In the genomic region with DNA sequence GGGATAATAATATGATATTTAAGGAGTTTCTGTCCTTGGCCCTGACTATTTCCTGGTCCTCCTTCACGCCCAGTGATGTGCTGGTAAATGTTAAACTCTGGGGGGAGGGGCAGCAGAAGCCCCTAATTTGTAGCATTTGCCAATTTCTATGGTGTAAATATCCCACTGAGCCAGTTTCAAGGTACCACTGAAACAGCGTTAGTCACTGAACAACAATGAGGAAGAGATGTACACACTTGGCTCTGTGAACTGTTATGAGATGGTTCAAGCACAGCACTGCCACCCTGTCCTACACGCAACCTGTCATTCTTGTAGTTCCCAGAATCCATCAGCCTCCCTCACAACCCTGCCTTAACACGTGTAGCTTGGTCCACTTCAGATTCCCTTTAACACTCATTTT, we compare ENCODE assay signal across 30 cellular contexts. TPM values are rescaled to one million over a fixed set of nuclear protein-coding genes. Genes with fewer than 3 reads are reported as not detected.
DNase-seq lines count a peak whose midpoint lies in the region; ATAC-seq and TF ChIP-seq lines count a peak whose summit lies in the region.
"Had no signal": no experiment of that assay in that cellular context is flagged by ENCODE, and none has a peak within 500 bp of the region (broad histone marks: within the 10 kb centered on the region; RNA-seq: fewer than 3 reads in every experiment).

No MANE protein-coding gene starts in this region.

- TF ChIP-seq CTCF in IMR-90 (conservative IDR thresholded peaks at IDR 0.05; ENCODE audit: low read depth, low read length) (no peak), epithelial cell of esophagus (IDR thresholded peaks at IDR 0.05; ENCODE audit: insufficient read depth, low read depth, low read length, missing control alignments) (no peak), neural crest cell (conservative IDR thresholded peaks at IDR 0.05) (no peak)

- H2BK20ac ChIP-seq in IMR-90 (ENCODE audit: low read depth, low read length): no peak overlapping the region; the same call in 1 of the 2 replicates

- H2AK5ac ChIP-seq in IMR-90 (ENCODE audit: low read depth, low read length): peak overlapping the region; percentile 27; the same call in 1 of the 2 replicates

- no peak overlapping the region for H3K56ac ChIP-seq in IMR-90 (ENCODE audit: extremely low read depth, insufficient read depth, low read length)

- H3K36me3 Mint-ChIP-seq in neural crest cell (ENCODE audit: low read depth): no peaks in the 10 kb centered on the region
- H3K36me3 Mint-ChIP-seq in CD4-positive, alpha-beta memory T cell: no peaks in the 10 kb centered on the region
- H3K36me3 Mint-ChIP-seq: CD4-positive, CD25-positive, alpha-beta regulatory T cell had no signal

- H3K23ac ChIP-seq in IMR-90 (ENCODE audit: low read depth, low read length): no peak overlapping the region

- no peaks in the 10 kb centered on the region for H3K4me1 Mint-ChIP-seq in neural crest cell
- no peaks in the 10 kb centered on the region for H3K4me1 Mint-ChIP-seq in CD4-positive, alpha-beta memory T cell
- H3K4me1 Mint-ChIP-seq: activated CD4-positive, alpha-beta T cell treated with anti-CD3 and anti-CD28 coated beads for 36 hours; CD4-positive, CD25-positive, alpha-beta regulatory T cell had no signal

- in situ Hi-C loops in IMR-90 (cut with MboI; ENCODE audit: low sequenced_read_pairs): no loop called here

- H3K79me1 ChIP-seq in IMR-90 (ENCODE audit: low read depth in 1 of 2, low read length in 2 of 2): peaks cover 12 to 24% of the 10 kb centered on the region in 2 experiments; a peak in 3 of 4 replicates

- peaks cover 7% of the 10 kb centered on the region for H3K4me1 ChIP-seq in IMR-90 (ENCODE audit: control insufficient read depth, insufficient read depth, low read length)
- no peaks in the 10 kb centered on the region for H3K4me1 ChIP-seq in CD4-positive, alpha-beta memory T cell (ENCODE audit: insufficient read depth, low read length)
- H3K4me1 ChIP-seq: Peyer's patch had no signal

- no peak for TF ChIP-seq RAD21 in IMR-90 (IDR thresholded peaks at IDR 0.05; ENCODE audit: low read length)

- no peaks in the 10 kb centered on the region for H3K27me3 Mint-ChIP-seq in neural crest cell (ENCODE audit: low read depth)
- peaks cover 2 to 6% of the 10 kb centered on the region in 2 donors for H3K27me3 Mint-ChIP-seq in CD4-positive, alpha-beta memory T cell

- no peak overlapping the region for H3K4me3 Mint-ChIP-seq in neural crest cell
- H3K4me3 Mint-ChIP-seq in CD4-positive, alpha-beta memory T cell: no peak overlapping the region
- H3K4me3 Mint-ChIP-seq: activated CD4-positive, alpha-beta T cell treated with anti-CD3 and anti-CD28 coated beads for 36 hours; activated CD8-positive, alpha-beta T cell treated with anti-CD3 and anti-CD28 coated beads for 36 hours; activated naive CD4-positive, alpha-beta T cell treated with anti-CD3 and anti-CD28 coated beads for 36 hours; CD4-positive, CD25-positive, alpha-beta regulatory T cell; dendritic cell treated with granulocyte-macrophage colony-stimulating factor and Interleukin-4, amounts not matched to agents 40 ng/mL and 50 ng/mL, for 4 days; H9; nephron had no signal

- H3K9me1 ChIP-seq in IMR-90 (ENCODE audit: insufficient read depth, low read length): peaks cover 10% of the 10 kb centered on the region

- H2AFZ ChIP-seq in IMR-90 (replicated peaks; ENCODE audit: low read length, poor library complexity): no peak overlapping the region

- no peak overlapping the region; the same call in 1 of the 2 replicates for H4K5ac ChIP-seq in IMR-90 (ENCODE audit: low read depth, low read length)

- H3K9ac ChIP-seq in IMR-90 (ENCODE audit: low read depth, low read length): no peak overlapping the region

- no peak for TF ChIP-seq POLR2A in IMR-90 (IDR thresholded peaks at IDR 0.05; ENCODE audit: low read depth, low read length)

- H3K27ac Mint-ChIP-seq in neural crest cell (ENCODE audit: unreplicated experiment): peak overlapping the region; percentile 76
- H3K27ac Mint-ChIP-seq in CD4-positive, alpha-beta memory T cell: no peak overlapping the region
- H3K27ac Mint-ChIP-seq: activated CD4-positive, alpha-beta T cell treated with anti-CD3 and anti-CD28 coated beads for 36 hours; activated CD8-positive, alpha-beta T cell treated with anti-CD3 and anti-CD28 coated beads for 36 hours; activated naive CD4-positive, alpha-beta T cell treated with anti-CD3 and anti-CD28 coated beads for 36 hours; CD4-positive, CD25-positive, alpha-beta regulatory T cell; dendritic cell treated with granulocyte-macrophage colony-stimulating factor and Interleukin-4, amounts not matched to agents 40 ng/mL and 50 ng/mL, for 4 days; H9 had no signal

- H3K27ac ChIP-seq in IMR-90 (ENCODE audit: insufficient read depth, low read length): no peak overlapping the region
- H3K27ac ChIP-seq in CD4-positive, alpha-beta memory T cell (ENCODE audit: low read depth, low read length): no peak overlapping the region
- H3K27ac ChIP-seq: Peyer's patch, right atrium auricular region, thoracic aorta had no signal

- H4K91ac ChIP-seq in IMR-90 (ENCODE audit: insufficient read depth, low read depth, low read length): no peak overlapping the region

- no TSS peak for BruUV-seq in IMR-90 (replicated peaks; lab: Mats Ljungman, UMichigan)

- no peak overlapping the region; the same call in 1 of the 2 replicates for H3K14ac ChIP-seq in IMR-90 (replicated peaks; ENCODE audit: low read depth, low read length)

- dilution Hi-C loops in IMR-90 (cut with HindIII; ENCODE audit: low sequenced_read_pairs, unreplicated experiment): no loop called here

- no peaks in the 10 kb centered on the region for H3K27me3 ChIP-seq in IMR-90 (ENCODE audit: control insufficient read depth, insufficient read depth, low read length)
- H3K27me3 ChIP-seq in CD4-positive, alpha-beta memory T cell (ENCODE audit: insufficient read depth, low read length): no peaks in the 10 kb centered on the region
- H3K27me3 ChIP-seq: gastrocnemius medialis, pancreas, Peyer's patch, right atrium auricular region had no signal

- H4K8ac ChIP-seq in IMR-90 (ENCODE audit: low read depth in 2 of 2, low read length in 2 of 2): no peak overlapping the region

- H3K4me2 ChIP-seq in IMR-90 (ENCODE audit: low read depth, low read length): no peak overlapping the region

- H3K4ac ChIP-seq in IMR-90 (ENCODE audit: low read depth, low read length): 0 out of 2 replicates have a peak overlapping the region, but pooled peaks have one; percentile 12

- H2BK15ac ChIP-seq in IMR-90 (ENCODE audit: low read depth, low read length): no peak overlapping the region; the same call in 2 of the 3 replicates

- H2BK5ac ChIP-seq in IMR-90 (ENCODE audit: low read depth, low read length, poor library complexity, severe bottlenecking): no peak overlapping the region

- intact Hi-C loops in IMR-90 (cut with micrococcal nuclease): loop anchor here (1.0 kb wide), 1 partner anchor 11 kb away; no protein-coding TSS in a partner anchor
- intact Hi-C loops in CD4-positive, alpha-beta memory T cell (cut with micrococcal nuclease): no loop called here

- H2BK120ac ChIP-seq in IMR-90 (ENCODE audit: low read depth, low read length): no peak overlapping the region

- no peak overlapping the region for H2AK9ac ChIP-seq in IMR-90 (replicated peaks; ENCODE audit: low read depth, low read length, poor library complexity)

- H3K36me3 ChIP-seq in IMR-90 (ENCODE audit: control insufficient read depth, insufficient read depth, low read length): no peaks in the 10 kb centered on the region
- H3K36me3 ChIP-seq in CD4-positive, alpha-beta memory T cell (ENCODE audit: insufficient read depth, low read length): no peaks in the 10 kb centered on the region
- H3K36me3 ChIP-seq: esophagus squamous epithelium, gastrocnemius medialis, pancreas, Peyer's patch, right atrium auricular region, thoracic aorta had no signal

- H4K20me1 ChIP-seq in IMR-90 (ENCODE audit: insufficient read depth, low read length): no peaks in the 10 kb centered on the region

- peaks cover 6% of the 10 kb centered on the region for H3K9me3 Mint-ChIP-seq in neural crest cell
- H3K9me3 Mint-ChIP-seq in CD4-positive, alpha-beta memory T cell: no peaks in the 10 kb centered on the region
- H3K9me3 Mint-ChIP-seq: activated CD8-positive, alpha-beta T cell treated with anti-CD3 and anti-CD28 coated beads for 36 hours; activated naive CD4-positive, alpha-beta T cell treated with anti-CD3 and anti-CD28 coated beads for 36 hours; CD4-positive, CD25-positive, alpha-beta regulatory T cell; dendritic cell treated with granulocyte-macrophage colony-stimulating factor and Interleukin-4, amounts not matched to agents 40 ng/mL and 50 ng/mL, for 4 days; H9; nephron had no signal

- CTCF ChIA-PET in IMR-90 (lab: Yijun Ruan, JAX): no interaction called here
- CTCF ChIA-PET in CD4-positive, alpha-beta memory T cell (lab: Charles Lee; ENCODE audit: partially characterized antibody): no interaction called here

- 90% methylated on average over 2 of the region's 4 CpGs; no CpG with 5 or more reads in 1 of the 2 experiments for WGBS in IMR-90 (ENCODE audit: extremely low coverage in 2 of 2, insufficient read length in 1 of 2), 2 experiments

- DNase-seq in NCI-H1417 (lab: John Stamatoyannopoulos, UW) (peak in 2 of 3 experiments; percentile 27 to 74), NCI-H1417 treated with DMSO at 0.1 percent for 48 hours (lab: John Stamatoyannopoulos, UW) (no peak), IMR-90 (no peak), epithelial cell of esophagus (ENCODE audit: low read depth) (peak; percentile 48), neural crest cell (ENCODE audit: low read depth, low spot score) (no peak), NK-92 (lab: John Stamatoyannopoulos, UW; ENCODE audit: unreplicated experiment) (no peak)
- DNase-seq in CD4-positive, alpha-beta memory T cell: no peak
- DNase-seq: activated CD4-positive, alpha-beta T cell treated with anti-CD3 and anti-CD28 coated beads for 36 hours; activated CD8-positive, alpha-beta memory T cell treated with anti-CD3 and anti-CD28 coated beads, Interleukin-2, amount 50 U/mL, for 48 hours; activated CD8-positive, alpha-beta T cell treated with anti-CD3 and anti-CD28 coated beads for 36 hours; activated naive CD4-positive, alpha-beta T cell treated with anti-CD3 and anti-CD28 coated beads for 36 hours; CD4-positive, CD25-positive, alpha-beta regulatory T cell; esophagus squamous epithelium; gastrocnemius medialis; H9; Kasumi-1; NCI-H1694; NCI-H2171; NCI-H510A; pancreas; Peyer's patch; SIG-M5; stimulated activated CD4-positive, alpha-beta T cell treated with anti-CD3 and anti-CD28 coated beads, Interleukin-1b, Interleukin-23, amount 100 ng/mL, for 48 hours; stimulated activated naive CD4-positive, alpha-beta T cell treated with Interleukin-2 at 50 U/mL for 16 hours; T-helper 9 cell had no signal

- POLR2A ChIA-PET in IMR-90 (lab: Charles Lee; ENCODE audit: unreplicated experiment): no interaction called here
- POLR2A ChIA-PET in CD4-positive, alpha-beta memory T cell (lab: Charles Lee; ENCODE audit: partially characterized antibody): no interaction called here

- H3K4me3 ChIP-seq in IMR-90 (ENCODE audit: insufficient read depth, low read depth, low read length): no peak overlapping the region
- no peak overlapping the region for H3K4me3 ChIP-seq in epithelial cell of esophagus (ENCODE audit: low read length)
- H3K4me3 ChIP-seq in CD4-positive, alpha-beta memory T cell (ENCODE audit: low read length in 2 of 2): no peak overlapping the region
- H3K4me3 ChIP-seq: esophagus squamous epithelium, gastrocnemius medialis, Peyer's patch, right atrium auricular region, thoracic aorta had no signal

- H3K18ac ChIP-seq in IMR-90 (ENCODE audit: low read depth, low read length): no peak overlapping the region

- H3K9me3 ChIP-seq in IMR-90 (ENCODE audit: control insufficient read depth, insufficient read depth, low read length): no peaks in the 10 kb centered on the region
- H3K9me3 ChIP-seq in CD4-positive, alpha-beta memory T cell (ENCODE audit: control insufficient read depth in 1 of 2, low read length in 2 of 2): no peaks in the 10 kb centered on the region
- H3K9me3 ChIP-seq: esophagus squamous epithelium, gastrocnemius medialis, pancreas, Peyer's patch, right atrium auricular region, thoracic aorta had no signal

- ATAC-seq in IMR-90 (ENCODE audit: low read depth): no peak
- no peak for ATAC-seq in GM18519 (IDR thresholded peaks at IDR 0.05; ENCODE audit: low FRiP score, unreplicated experiment)
- ATAC-seq: activated CD4-positive, alpha-beta T cell treated with anti-CD3 and anti-CD28 coated beads for 36 hours; activated CD8-positive, alpha-beta T cell treated with anti-CD3 and anti-CD28 coated beads for 36 hours; gastrocnemius medialis had no signal

RNA-seq across cellular contexts. Expression of gene MET, which starts 39.8 kb away (rescaled TPM):
- 68.0 and 84.6 TPM in 2 replicates for total RNA-seq in IMR-90 (2012; rRNA removed)
- polyA plus RNA-seq in IMR-90 (2012; rRNA removed): 14.5 and 15.0 TPM in 2 replicates
- polyA plus RNA-seq in IMR-90 (2012; cell fraction: cytosol; rRNA removed): 7.0 and 7.9 TPM in 2 replicates
- 3.0 and 10.6 TPM in 2 replicates for polyA plus RNA-seq in IMR-90 (2012; cell fraction: nucleus; rRNA removed; ENCODE audit: low replicate concordance)
- 3.4 and 4.0 TPM in 2 replicates for total RNA-seq in neural crest cell
- total RNA-seq in CD4-positive, alpha-beta memory T cell: under 1 TPM; 0.23 to 0.47 TPM
- polyA plus RNA-seq in CD4-positive, alpha-beta memory T cell: not detected
- total RNA-seq: CD4-positive, CD25-positive, alpha-beta regulatory T cell had no signal
- polyA plus RNA-seq: CD4-positive, CD25-positive, alpha-beta regulatory T cell had no signal

Comparison
In these comparisons a context has a peak if more than half of its experiments do, and no peak if none do; other contexts are left out.
1. DNase-seq: peak in NCI-H1417 (2 of 3) and epithelial cell of esophagus (single experiment); none in NCI-H1417 treated with DMSO at 0.1 percent for 48 hours (single experiment), IMR-90 (single experiment), neural crest cell (single experiment), NK-92 (single experiment) and CD4-positive, alpha-beta memory T cell (0 of 5).
2. RNA of gene MET, which starts 39.8 kb away (total RNA-seq): 68.0 to 84.6 TPM in IMR-90; 3.4 to 4.0 TPM in neural crest cell and 0.23 to 0.47 TPM in CD4-positive, alpha-beta memory T cell; every median in the first group is over 10 times any median in the second.